Comparison of ENCODE assay signal across 1 cellular context in the genomic region with DNA sequence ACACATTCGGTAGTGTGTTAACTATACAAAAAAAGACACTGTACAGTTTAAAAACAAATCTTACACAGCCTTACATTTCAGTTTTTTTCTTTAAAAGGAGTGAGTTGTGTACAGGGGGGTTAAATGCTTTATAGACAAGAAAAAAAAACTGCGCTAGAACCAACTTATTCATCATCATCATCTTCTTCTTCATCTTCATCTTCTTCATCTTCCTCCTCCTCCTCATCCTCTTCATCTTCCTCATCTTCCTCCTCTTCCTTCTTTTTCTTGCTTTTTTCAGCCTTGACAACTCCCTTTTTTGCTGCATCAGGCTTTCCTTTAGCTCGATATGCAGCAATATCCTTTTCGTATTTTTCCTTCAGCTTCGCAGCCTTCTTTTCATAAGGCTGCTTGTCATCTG.
A peak's percentile ranks its signal among the peaks of the same experiment; 100 is the strongest.
TF ChIP-seq lines count a peak whose summit lies in the region.

No MANE protein-coding gene starts in this region.

TF ChIP-seq in HEK293, 187 proteins besides CTCF, POLR2A, EP300 and RAD21:
- TF ChIP-seq ZNF513 (tag by site-specific recombination; IDR thresholded peaks at IDR 0.05) = peak; percentile 96
